Comparison of ENCODE assay signal across 14 cellular contexts in genomic region chrX:40156472-40157227, GRCh38. TPM values are rescaled to one million over a fixed set of nuclear protein-coding genes. Genes with fewer than 3 reads are reported as not detected.
DNase-seq lines count a peak whose midpoint lies in the region; ATAC-seq and TF ChIP-seq lines count a peak whose summit lies in the region.
"Had no signal": no experiment of that assay in that cellular context is flagged by ENCODE, and none has a peak within 500 bp of the region (broad histone marks: within the 10 kb centered on the region; RNA-seq: fewer than 3 reads in every experiment).

No MANE protein-coding gene starts in this region.

- CTCF ChIA-PET in HEK293 (lab: Yijun Ruan, JAX) = no interaction called here

- no peaks in the 10 kb centered on the region for H3K9me3 Mint-ChIP-seq in natural killer cell treated with Interleukin-12 subunit alpha and Interleukin-12 subunit beta and Interleukin-15 and Interleukin-18, amount 100 ng/mL, for 72 hours
- H3K9me3 Mint-ChIP-seq in immature natural killer cell = no peaks in the 10 kb centered on the region

- H3K27ac Mint-ChIP-seq in natural killer cell treated with Interleukin-12 subunit alpha and Interleukin-12 subunit beta and Interleukin-15 and Interleukin-18, amount 100 ng/mL, for 72 hours = no peak overlapping the region
- H3K27ac Mint-ChIP-seq in immature natural killer cell = no peak overlapping the region

- H3K4me3 ChIP-seq in HEK293 (ENCODE audit: low read depth, low read length) = no peak overlapping the region

- no peaks in the 10 kb centered on the region for H3K36me3 ChIP-seq in HEK293 (ENCODE audit: control insufficient read depth in 2 of 2, insufficient read depth in 1 of 2, low read length in 2 of 2)
- H3K36me3 ChIP-seq: heart left ventricle had no signal

- DNase-seq in ecto neural progenitor cell (ENCODE audit: low spot score) = peak; percentile 74
- DNase-seq in natural killer cell treated with Interleukin-12 subunit alpha and Interleukin-12 subunit beta and Interleukin-15 and Interleukin-18, amount 100 ng/mL, for 72 hours (ENCODE audit: low spot score) = peak; percentile 47
- DNase-seq in putamen (ENCODE audit: low spot score) = no peak
- DNase-seq in Kasumi-1 (lab: John Stamatoyannopoulos, UW) = no peak
- no peak for DNase-seq in immature natural killer cell
- DNase-seq: activated CD4-positive, alpha-beta T cell treated with anti-CD3 and anti-CD28 coated beads, Interleukin-2, amount 50 U/mL, for 1 hour; activated naive CD4-positive, alpha-beta T cell; NCI-H1105 treated with DMSO at 0.1 percent for 48 hours; testis had no signal

- no peak for ATAC-seq in natural killer cell treated with Interleukin-12 subunit alpha and Interleukin-12 subunit beta and Interleukin-15 and Interleukin-18, amount 100 ng/mL, for 72 hours
- no peak for ATAC-seq in GM19467 (IDR thresholded peaks at IDR 0.05; ENCODE audit: unreplicated experiment)
- ATAC-seq: heart left ventricle had no signal

- H3K4me1 Mint-ChIP-seq in natural killer cell treated with Interleukin-12 subunit alpha and Interleukin-12 subunit beta and Interleukin-15 and Interleukin-18, amount 100 ng/mL, for 72 hours (ENCODE audit: low read depth in 2 of 2) = peaks cover 0 to 12% of the 10 kb centered on the region in 2 donors
- peaks cover 0 to 8% of the 10 kb centered on the region in 2 donors for H3K4me1 Mint-ChIP-seq in immature natural killer cell

- H3K27ac ChIP-seq in C4-2B (peak overlapping the region; percentile 79), HEK293 (ENCODE audit: extremely low read depth, low read depth, low read length) (peak overlapping the region; percentile 12; the same call in 1 of the 2 replicates)
- H3K27ac ChIP-seq: epithelial cell of prostate, testis had no signal

- H3K9me3 ChIP-seq in HEK293 (ENCODE audit: control insufficient read depth, insufficient read depth, low read depth, low read length) = no peaks in the 10 kb centered on the region
- H3K9me3 ChIP-seq: heart left ventricle, testis had no signal

- POLR2A ChIA-PET in HEK293 (lab: Yijun Ruan, JAX) = interaction anchor here (1.6 kb wide), 1 partner anchor 63 kb away, joined by 4 read pairs; no protein-coding TSS in a partner anchor

- H3K4me1 ChIP-seq in HEK293 (ENCODE audit: control insufficient read depth, insufficient read depth, low read length) = peaks cover 12% of the 10 kb centered on the region

- TF ChIP-seq CTCF in C4-2B (conservative IDR thresholded peaks at IDR 0.05) (no peak), HEK293 (tag by site-specific recombination; IDR thresholded peaks at IDR 0.05) (no peak)

- no peaks in the 10 kb centered on the region for H3K36me3 Mint-ChIP-seq in natural killer cell treated with Interleukin-12 subunit alpha and Interleukin-12 subunit beta and Interleukin-15 and Interleukin-18, amount 100 ng/mL, for 72 hours
- H3K36me3 Mint-ChIP-seq in immature natural killer cell = peaks cover 0 to 3% (median 0%) of the 10 kb centered on the region in 3 donors

- H3K27me3 Mint-ChIP-seq in natural killer cell treated with Interleukin-12 subunit alpha and Interleukin-12 subunit beta and Interleukin-15 and Interleukin-18, amount 100 ng/mL, for 72 hours = peaks cover 0 to 10% of the 10 kb centered on the region in 2 donors
- H3K27me3 Mint-ChIP-seq in immature natural killer cell (ENCODE audit: low read depth in 3 of 3) = peaks cover 3 to 11% (median 8%) of the 10 kb centered on the region in 3 donors

- H3K4me3 Mint-ChIP-seq in natural killer cell treated with Interleukin-12 subunit alpha and Interleukin-12 subunit beta and Interleukin-15 and Interleukin-18, amount 100 ng/mL, for 72 hours = peak overlapping the region; percentile 32
- peak overlapping the region in 1 of 5 donors; percentile 70 for H3K4me3 Mint-ChIP-seq in immature natural killer cell

TF ChIP-seq in HEK293, 187 proteins besides CTCF, POLR2A, EP300 and RAD21 (continues in another document):
- no peak for TF ChIP-seq ZNF792 (tag by site-specific recombination; IDR thresholded peaks at IDR 0.05)
- no peak for TF ChIP-seq ZBTB49 (tag by site-specific recombination; IDR thresholded peaks at IDR 0.05; ENCODE audit: low read depth)
- TF ChIP-seq ZNF133 (tag by site-specific recombination; IDR thresholded peaks at IDR 0.05) = no peak
- no peak for TF ChIP-seq ZNF155 (tag by site-specific recombination; IDR thresholded peaks at IDR 0.05)
- no peak for TF ChIP-seq ZNF626 (tag by site-specific recombination; IDR thresholded peaks at IDR 0.05)
- no peak for TF ChIP-seq ZNF48 (tag by site-specific recombination; IDR thresholded peaks at IDR 0.05)
- no peak for TF ChIP-seq ZNF670 (tag by site-specific recombination; IDR thresholded peaks at IDR 0.05; ENCODE audit: low read depth)
- TF ChIP-seq ZNF658 (tag by site-specific recombination; IDR thresholded peaks at IDR 0.05) = no peak
- TF ChIP-seq ZNF266 (tag by site-specific recombination; IDR thresholded peaks at IDR 0.05; ENCODE audit: low read depth) = no peak
- no peak for TF ChIP-seq ZBTB48 (tag by site-specific recombination; IDR thresholded peaks at IDR 0.05)
- TF ChIP-seq ZNF585B (tag by site-specific recombination; IDR thresholded peaks at IDR 0.05) = no peak
- TF ChIP-seq ZNF18 (tag by site-specific recombination; IDR thresholded peaks at IDR 0.05) = no peak
- no peak for TF ChIP-seq ZNF555 (tag by site-specific recombination; conservative IDR thresholded peaks at IDR 0.05)
- no peak for TF ChIP-seq ZNF292 (tag by site-specific recombination; IDR thresholded peaks at IDR 0.05; ENCODE audit: borderline replicate concordance, low read depth)
- TF ChIP-seq ZNF664 (tag by site-specific recombination; IDR thresholded peaks at IDR 0.05) = no peak
- no peak for TF ChIP-seq TSHZ1 (tag by site-specific recombination; IDR thresholded peaks at IDR 0.05; ENCODE audit: borderline replicate concordance)

RNA-seq across cellular contexts. Expression of gene BCOR, which starts 58.9 kb away (rescaled TPM):
- 10 to 100 TPM; 52.3 to 56.7 TPM for total RNA-seq in natural killer cell treated with Interleukin-12 subunit alpha and Interleukin-12 subunit beta and Interleukin-15 and Interleukin-18, amount 100 ng/mL, for 72 hours
- 1 to 10 TPM in 2 of 3 donors, not detected in 1; 3.4 to 7.2 TPM for polyA plus RNA-seq in immature natural killer cell

Comparison
In these comparisons a context has a peak if more than half of its experiments do, and no peak if none do; other contexts are left out.
1. DNase-seq: peak in ecto neural progenitor cell (single experiment) and natural killer cell treated with Interleukin-12 subunit alpha and Interleukin-12 subunit beta and Interleukin-15 and Interleukin-18, amount 100 ng/mL, for 72 hours (single experiment); none in putamen (single experiment), Kasumi-1 (0 of 2) and immature natural killer cell (0 of 3).